Comparison of ENCODE assay signal across 1 cellular context in genomic region chr3:133404925-133405324, GRCh38.
TF ChIP-seq lines count a peak whose summit lies in the region.

No MANE protein-coding gene starts in this region.

TF ChIP-seq in GM23338, 12 proteins besides CTCF, POLR2A, EP300 and RAD21 (continued from another document):
- TF ChIP-seq, protein P1, sequence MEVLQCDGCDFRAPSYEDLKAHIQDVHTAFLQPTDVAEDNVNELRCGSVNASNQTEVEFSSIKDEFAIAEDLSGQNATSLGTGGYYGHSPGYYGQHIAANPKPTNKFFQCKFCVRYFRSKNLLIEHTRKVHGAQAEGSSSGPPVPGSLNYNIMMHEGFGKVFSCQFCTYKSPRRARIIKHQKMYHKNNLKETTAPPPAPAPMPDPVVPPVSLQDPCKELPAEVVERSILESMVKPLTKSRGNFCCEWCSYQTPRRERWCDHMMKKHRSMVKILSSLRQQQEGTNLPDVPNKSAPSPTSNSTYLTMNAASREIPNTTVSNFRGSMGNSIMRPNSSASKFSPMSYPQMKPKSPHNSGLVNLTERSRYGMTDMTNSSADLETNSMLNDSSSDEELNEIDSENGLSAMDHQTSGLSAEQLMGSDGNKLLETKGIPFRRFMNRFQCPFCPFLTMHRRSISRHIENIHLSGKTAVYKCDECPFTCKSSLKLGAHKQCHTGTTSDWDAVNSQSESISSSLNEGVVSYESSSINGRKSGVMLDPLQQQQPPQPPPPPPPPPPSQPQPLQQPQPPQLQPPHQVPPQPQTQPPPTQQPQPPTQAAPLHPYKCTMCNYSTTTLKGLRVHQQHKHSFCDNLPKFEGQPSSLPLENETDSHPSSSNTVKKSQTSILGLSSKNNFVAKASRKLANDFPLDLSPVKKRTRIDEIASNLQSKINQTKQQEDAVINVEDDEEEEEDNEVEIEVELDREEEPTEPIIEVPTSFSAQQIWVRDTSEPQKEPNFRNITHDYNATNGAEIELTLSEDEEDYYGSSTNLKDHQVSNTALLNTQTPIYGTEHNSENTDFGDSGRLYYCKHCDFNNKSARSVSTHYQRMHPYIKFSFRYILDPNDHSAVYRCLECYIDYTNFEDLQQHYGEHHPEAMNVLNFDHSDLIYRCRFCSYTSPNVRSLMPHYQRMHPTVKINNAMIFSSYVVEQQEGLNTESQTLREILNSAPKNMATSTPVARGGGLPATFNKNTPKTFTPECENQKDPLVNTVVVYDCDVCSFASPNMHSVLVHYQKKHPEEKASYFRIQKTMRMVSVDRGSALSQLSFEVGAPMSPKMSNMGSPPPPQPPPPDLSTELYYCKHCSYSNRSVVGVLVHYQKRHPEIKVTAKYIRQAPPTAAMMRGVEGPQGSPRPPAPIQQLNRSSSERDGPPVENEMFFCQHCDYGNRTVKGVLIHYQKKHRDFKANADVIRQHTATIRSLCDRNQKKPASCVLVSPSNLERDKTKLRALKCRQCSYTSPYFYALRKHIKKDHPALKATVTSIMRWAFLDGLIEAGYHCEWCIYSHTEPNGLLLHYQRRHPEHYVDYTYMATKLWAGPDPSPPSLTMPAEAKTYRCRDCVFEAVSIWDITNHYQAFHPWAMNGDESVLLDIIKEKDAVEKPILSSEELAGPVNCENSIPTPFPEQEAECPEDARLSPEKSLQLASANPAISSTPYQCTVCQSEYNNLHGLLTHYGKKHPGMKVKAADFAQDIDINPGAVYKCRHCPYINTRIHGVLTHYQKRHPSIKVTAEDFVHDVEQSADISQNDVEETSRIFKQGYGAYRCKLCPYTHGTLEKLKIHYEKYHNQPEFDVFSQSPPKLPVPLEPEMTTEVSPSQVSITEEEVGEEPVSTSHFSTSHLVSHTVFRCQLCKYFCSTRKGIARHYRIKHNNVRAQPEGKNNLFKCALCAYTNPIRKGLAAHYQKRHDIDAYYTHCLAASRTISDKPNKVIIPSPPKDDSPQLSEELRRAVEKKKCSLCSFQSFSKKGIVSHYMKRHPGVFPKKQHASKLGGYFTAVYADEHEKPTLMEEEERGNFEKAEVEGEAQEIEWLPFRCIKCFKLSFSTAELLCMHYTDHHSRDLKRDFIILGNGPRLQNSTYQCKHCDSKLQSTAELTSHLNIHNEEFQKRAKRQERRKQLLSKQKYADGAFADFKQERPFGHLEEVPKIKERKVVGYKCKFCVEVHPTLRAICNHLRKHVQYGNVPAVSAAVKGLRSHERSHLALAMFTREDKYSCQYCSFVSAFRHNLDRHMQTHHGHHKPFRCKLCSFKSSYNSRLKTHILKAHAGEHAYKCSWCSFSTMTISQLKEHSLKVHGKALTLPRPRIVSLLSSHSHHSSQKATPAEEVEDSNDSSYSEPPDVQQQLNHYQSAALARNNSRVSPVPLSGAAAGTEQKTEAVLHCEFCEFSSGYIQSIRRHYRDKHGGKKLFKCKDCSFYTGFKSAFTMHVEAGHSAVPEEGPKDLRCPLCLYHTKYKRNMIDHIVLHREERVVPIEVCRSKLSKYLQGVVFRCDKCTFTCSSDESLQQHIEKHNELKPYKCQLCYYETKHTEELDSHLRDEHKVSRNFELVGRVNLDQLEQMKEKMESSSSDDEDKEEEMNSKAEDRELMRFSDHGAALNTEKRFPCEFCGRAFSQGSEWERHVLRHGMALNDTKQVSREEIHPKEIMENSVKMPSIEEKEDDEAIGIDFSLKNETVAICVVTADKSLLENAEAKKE (CRISPR knock-in tag; IDR thresholded peaks at IDR 0.05): no peak
- TF ChIP-seq, protein P2, sequence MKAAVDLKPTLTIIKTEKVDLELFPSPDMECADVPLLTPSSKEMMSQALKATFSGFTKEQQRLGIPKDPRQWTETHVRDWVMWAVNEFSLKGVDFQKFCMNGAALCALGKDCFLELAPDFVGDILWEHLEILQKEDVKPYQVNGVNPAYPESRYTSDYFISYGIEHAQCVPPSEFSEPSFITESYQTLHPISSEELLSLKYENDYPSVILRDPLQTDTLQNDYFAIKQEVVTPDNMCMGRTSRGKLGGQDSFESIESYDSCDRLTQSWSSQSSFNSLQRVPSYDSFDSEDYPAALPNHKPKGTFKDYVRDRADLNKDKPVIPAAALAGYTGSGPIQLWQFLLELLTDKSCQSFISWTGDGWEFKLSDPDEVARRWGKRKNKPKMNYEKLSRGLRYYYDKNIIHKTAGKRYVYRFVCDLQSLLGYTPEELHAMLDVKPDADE (IDR thresholded peaks at IDR 0.05): no peak
- no peak for TF ChIP-seq EZH2 (IDR thresholded peaks at IDR 0.05; ENCODE audit: low read depth, unreplicated experiment)
- no peak for TF ChIP-seq NANOG (IDR thresholded peaks at IDR 0.05; ENCODE audit: borderline replicate concordance)
- TF ChIP-seq, protein P3, sequence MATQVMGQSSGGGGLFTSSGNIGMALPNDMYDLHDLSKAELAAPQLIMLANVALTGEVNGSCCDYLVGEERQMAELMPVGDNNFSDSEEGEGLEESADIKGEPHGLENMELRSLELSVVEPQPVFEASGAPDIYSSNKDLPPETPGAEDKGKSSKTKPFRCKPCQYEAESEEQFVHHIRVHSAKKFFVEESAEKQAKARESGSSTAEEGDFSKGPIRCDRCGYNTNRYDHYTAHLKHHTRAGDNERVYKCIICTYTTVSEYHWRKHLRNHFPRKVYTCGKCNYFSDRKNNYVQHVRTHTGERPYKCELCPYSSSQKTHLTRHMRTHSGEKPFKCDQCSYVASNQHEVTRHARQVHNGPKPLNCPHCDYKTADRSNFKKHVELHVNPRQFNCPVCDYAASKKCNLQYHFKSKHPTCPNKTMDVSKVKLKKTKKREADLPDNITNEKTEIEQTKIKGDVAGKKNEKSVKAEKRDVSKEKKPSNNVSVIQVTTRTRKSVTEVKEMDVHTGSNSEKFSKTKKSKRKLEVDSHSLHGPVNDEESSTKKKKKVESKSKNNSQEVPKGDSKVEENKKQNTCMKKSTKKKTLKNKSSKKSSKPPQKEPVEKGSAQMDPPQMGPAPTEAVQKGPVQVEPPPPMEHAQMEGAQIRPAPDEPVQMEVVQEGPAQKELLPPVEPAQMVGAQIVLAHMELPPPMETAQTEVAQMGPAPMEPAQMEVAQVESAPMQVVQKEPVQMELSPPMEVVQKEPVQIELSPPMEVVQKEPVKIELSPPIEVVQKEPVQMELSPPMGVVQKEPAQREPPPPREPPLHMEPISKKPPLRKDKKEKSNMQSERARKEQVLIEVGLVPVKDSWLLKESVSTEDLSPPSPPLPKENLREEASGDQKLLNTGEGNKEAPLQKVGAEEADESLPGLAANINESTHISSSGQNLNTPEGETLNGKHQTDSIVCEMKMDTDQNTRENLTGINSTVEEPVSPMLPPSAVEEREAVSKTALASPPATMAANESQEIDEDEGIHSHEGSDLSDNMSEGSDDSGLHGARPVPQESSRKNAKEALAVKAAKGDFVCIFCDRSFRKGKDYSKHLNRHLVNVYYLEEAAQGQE (IDR thresholded peaks at IDR 0.05; ENCODE audit: unreplicated experiment): no peak
- TF ChIP-seq ZNF114 (CRISPR knock-in tag; IDR thresholded peaks at IDR 0.05): no peak
- TF ChIP-seq STAT1 (IDR thresholded peaks at IDR 0.05; ENCODE audit: unreplicated experiment): no peak
- TF ChIP-seq EZH2phosphoT487 (IDR thresholded peaks at IDR 0.05; ENCODE audit: unreplicated experiment): no peak
- TF ChIP-seq CREB1 (CRISPR knock-in tag; IDR thresholded peaks at IDR 0.05; ENCODE audit: low read depth): no peak
- TF ChIP-seq ZNF331 (CRISPR knock-in tag; IDR thresholded peaks at IDR 0.05; ENCODE audit: low read depth): no peak
- TF ChIP-seq POLR2AphosphoS5 (IDR thresholded peaks at IDR 0.05; ENCODE audit: low read depth): no peak
